In the genomic region with DNA sequence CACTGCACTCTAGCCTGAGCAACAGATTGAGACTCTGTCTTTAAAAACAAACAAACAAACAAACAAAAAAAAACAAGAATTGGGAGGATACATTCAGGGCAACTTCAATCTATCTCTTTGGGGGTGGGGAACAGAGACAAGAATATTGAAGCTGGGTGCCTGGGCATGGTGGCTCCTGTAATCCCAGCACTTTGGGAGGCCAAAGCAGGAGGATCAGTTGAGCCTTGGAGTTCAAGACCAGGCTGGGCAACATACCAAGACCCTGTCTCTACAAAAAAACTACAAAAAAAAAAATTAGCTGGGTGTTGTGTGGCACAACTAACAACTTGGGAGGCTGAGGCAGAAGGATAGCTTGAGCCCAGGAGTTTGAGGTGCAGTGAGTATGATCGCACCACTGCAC, we compare ENCODE assay signal across 8 cellular contexts. TPM values are rescaled to one million over a fixed set of nuclear protein-coding genes. Genes with fewer than 3 reads are reported as not detected.
DNase-seq lines count a peak whose midpoint lies in the region; ATAC-seq and TF ChIP-seq lines count a peak whose summit lies in the region.

No MANE protein-coding gene starts in this region.

- peak overlapping the region; percentile 97 for H3K27ac Mint-ChIP-seq in activated T-cell treated with anti-CD3 and anti-CD28 coated beads, Interleukin-2, amount 50 U/mL, for 72 hours
- peak overlapping the region; percentile 64 for H3K27ac Mint-ChIP-seq in activated naive CD8-positive, alpha-beta T cell treated with anti-CD3 and anti-CD28 coated beads, Interleukin-2, amount 10 ng/mL, durations not matched to agents 7 days and 5 days

- H3K4me3 Mint-ChIP-seq in activated T-cell treated with anti-CD3 and anti-CD28 coated beads, Interleukin-2, amount 50 U/mL, for 72 hours: peak overlapping the region; percentile 82 to 93
- H3K4me3 Mint-ChIP-seq in activated naive CD8-positive, alpha-beta T cell treated with anti-CD3 and anti-CD28 coated beads, Interleukin-2, amount 10 ng/mL, durations not matched to agents 7 days and 5 days: peak overlapping the region; percentile 85

- DNase-seq in activated T-cell treated with anti-CD3 and anti-CD28 coated beads, Interleukin-2, amount 50 U/mL, for 72 hours: no peak
- DNase-seq in activated T-cell treated with anti-CD3 and anti-CD28 coated beads, Interleukin-2, amount 50 U/mL, for 1 hour: no peak
- no peak for DNase-seq in activated naive CD8-positive, alpha-beta T cell treated with anti-CD3 and anti-CD28 coated beads, Interleukin-2, amount 10 ng/mL, durations not matched to agents 7 days and 5 days
- DNase-seq in tibial nerve (ENCODE audit: low spot score in 2 of 2): no peak
- no peak for DNase-seq in GM03348 (ENCODE audit: low spot score)

- H3K9me3 ChIP-seq in liver (ENCODE audit: control insufficient read depth in 4 of 4, low read length in 3 of 4): no peaks in the 10 kb centered on the region
- H3K9me3 ChIP-seq in tibial nerve: no peaks in the 10 kb centered on the region

- POLR2A ChIA-PET in activated naive CD8-positive, alpha-beta T cell treated with anti-CD3 and anti-CD28 coated beads, Interleukin-2, amount 10 ng/mL, durations not matched to agents 7 days and 5 days (lab: Charles Lee): interaction anchor here (1.3 to 4.6 kb wide), 4 partner anchors 9 to 45 kb away, joined by 4 to 49 read pairs (median 6); a partner anchor contains a TSS

- TF ChIP-seq CTCF in liver (IDR thresholded peaks at IDR 0.05; ENCODE audit: low read depth, low read length, missing input control) (no peak), tibial nerve (IDR thresholded peaks at IDR 0.05) (no peak)

- peaks cover 2 to 3% of the 10 kb centered on the region in 2 donors for H3K36me3 Mint-ChIP-seq in activated T-cell treated with anti-CD3 and anti-CD28 coated beads, Interleukin-2, amount 50 U/mL, for 72 hours (ENCODE audit: insufficient read depth in 2 of 2)
- peaks cover 10% of the 10 kb centered on the region for H3K36me3 Mint-ChIP-seq in activated naive CD8-positive, alpha-beta T cell treated with anti-CD3 and anti-CD28 coated beads, Interleukin-2, amount 10 ng/mL, durations not matched to agents 7 days and 5 days

- peaks cover 6 to 37% (median 28%) of the 10 kb centered on the region in 4 donors for H3K4me1 ChIP-seq in liver (ENCODE audit: control insufficient read depth in 4 of 4, insufficient read depth in 4 of 4, low read length in 3 of 4)
- peaks cover 0 to 70% (median 38%) of the 10 kb centered on the region in 4 donors for H3K4me1 ChIP-seq in tibial nerve

- no peak for TF ChIP-seq EP300 in tibial nerve (IDR thresholded peaks at IDR 0.05)

- H3K9ac ChIP-seq in liver (ENCODE audit: low read depth in 1 of 2, low read length in 2 of 2): no peak overlapping the region

- H3K4me3 ChIP-seq in liver (ENCODE audit: low read depth in 1 of 3, low read length in 3 of 3) (peak overlapping the region; percentile 88 to 95 (median 93)), tibial nerve (peak overlapping the region; percentile 64 to 88 (median 82))

- 67% methylated on average over 1 of the region's 1 CpG for WGBS in liver
- 74 to 78% methylated on average over 1 of the region's 1 CpG for WGBS in tibial nerve, 2 donors

- H3K4me1 Mint-ChIP-seq in activated T-cell treated with anti-CD3 and anti-CD28 coated beads, Interleukin-2, amount 50 U/mL, for 72 hours (ENCODE audit: low read depth): peaks cover 50% of the 10 kb centered on the region
- H3K4me1 Mint-ChIP-seq in activated naive CD8-positive, alpha-beta T cell treated with anti-CD3 and anti-CD28 coated beads, Interleukin-2, amount 10 ng/mL, durations not matched to agents 7 days and 5 days: peaks cover 32% of the 10 kb centered on the region

- H3K9me3 Mint-ChIP-seq in activated T-cell treated with anti-CD3 and anti-CD28 coated beads, Interleukin-2, amount 50 U/mL, for 72 hours: no peaks in the 10 kb centered on the region
- H3K9me3 Mint-ChIP-seq in activated naive CD8-positive, alpha-beta T cell treated with anti-CD3 and anti-CD28 coated beads, Interleukin-2, amount 10 ng/mL, durations not matched to agents 7 days and 5 days: no peaks in the 10 kb centered on the region

- H3K27ac ChIP-seq in liver (ENCODE audit: low read depth in 1 of 2, low read length in 2 of 2): no peak overlapping the region
- peak overlapping the region in 3 of 4 donors; percentile 85 to 90 (median 87) for H3K27ac ChIP-seq in tibial nerve

- ATAC-seq in activated T-cell treated with anti-CD3 and anti-CD28 coated beads, Interleukin-2, amount 50 U/mL, for 72 hours (replicated peaks in 1 of 2): no peak
- no peak for ATAC-seq in activated naive CD8-positive, alpha-beta T cell treated with anti-CD3 and anti-CD28 coated beads, Interleukin-2, amount 10 ng/mL, durations not matched to agents 7 days and 5 days (ENCODE audit: low read depth)
- ATAC-seq in GM19463 (IDR thresholded peaks at IDR 0.05; ENCODE audit: unreplicated experiment) (no peak), GM18868 (IDR thresholded peaks at IDR 0.05; ENCODE audit: unreplicated experiment) (no peak)

- TF ChIP-seq POLR2A in tibial nerve (IDR thresholded peaks at IDR 0.05): no peak

- H3K27me3 Mint-ChIP-seq in activated T-cell treated with anti-CD3 and anti-CD28 coated beads, Interleukin-2, amount 50 U/mL, for 72 hours (ENCODE audit: low read depth): no peaks in the 10 kb centered on the region
- no peaks in the 10 kb centered on the region for H3K27me3 Mint-ChIP-seq in activated naive CD8-positive, alpha-beta T cell treated with anti-CD3 and anti-CD28 coated beads, Interleukin-2, amount 10 ng/mL, durations not matched to agents 7 days and 5 days

- no peak for TF ChIP-seq RAD21 in liver (IDR thresholded peaks at IDR 0.05)

- H3K36me3 ChIP-seq in liver (ENCODE audit: control insufficient read depth in 4 of 4, insufficient read depth in 3 of 4, low read depth in 1 of 4, low read length in 3 of 4) (no peaks in the 10 kb centered on the region), tibial nerve (no peaks in the 10 kb centered on the region)

- H3K27me3 ChIP-seq in liver (ENCODE audit: control insufficient read depth in 4 of 4, insufficient read depth in 4 of 4, low read length in 3 of 4) (no peaks in the 10 kb centered on the region), tibial nerve (no peaks in the 10 kb centered on the region)

TF ChIP-seq in liver, 16 proteins besides CTCF, POLR2A, EP300 and RAD21 (continues in another document):
- no peak for TF ChIP-seq HNF4G (IDR thresholded peaks at IDR 0.05)
- TF ChIP-seq FOXA2 (IDR thresholded peaks at IDR 0.05): no peak
- TF ChIP-seq, protein P1, sequence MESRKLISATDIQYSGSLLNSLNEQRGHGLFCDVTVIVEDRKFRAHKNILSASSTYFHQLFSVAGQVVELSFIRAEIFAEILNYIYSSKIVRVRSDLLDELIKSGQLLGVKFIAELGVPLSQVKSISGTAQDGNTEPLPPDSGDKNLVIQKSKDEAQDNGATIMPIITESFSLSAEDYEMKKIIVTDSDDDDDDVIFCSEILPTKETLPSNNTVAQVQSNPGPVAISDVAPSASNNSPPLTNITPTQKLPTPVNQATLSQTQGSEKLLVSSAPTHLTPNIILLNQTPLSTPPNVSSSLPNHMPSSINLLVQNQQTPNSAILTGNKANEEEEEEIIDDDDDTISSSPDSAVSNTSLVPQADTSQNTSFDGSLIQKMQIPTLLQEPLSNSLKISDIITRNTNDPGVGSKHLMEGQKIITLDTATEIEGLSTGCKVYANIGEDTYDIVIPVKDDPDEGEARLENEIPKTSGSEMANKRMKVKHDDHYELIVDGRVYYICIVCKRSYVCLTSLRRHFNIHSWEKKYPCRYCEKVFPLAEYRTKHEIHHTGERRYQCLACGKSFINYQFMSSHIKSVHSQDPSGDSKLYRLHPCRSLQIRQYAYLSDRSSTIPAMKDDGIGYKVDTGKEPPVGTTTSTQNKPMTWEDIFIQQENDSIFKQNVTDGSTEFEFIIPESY (IDR thresholded peaks at IDR 0.05): no peak
- no peak for TF ChIP-seq HNF4A (conservative IDR thresholded peaks at IDR 0.05)
- TF ChIP-seq NR2F2 (IDR thresholded peaks at IDR 0.05): no peak
- no peak for TF ChIP-seq JUND (IDR thresholded peaks at IDR 0.05)
- TF ChIP-seq RXRA (IDR thresholded peaks at IDR 0.05): no peak
- TF ChIP-seq, protein P2, sequence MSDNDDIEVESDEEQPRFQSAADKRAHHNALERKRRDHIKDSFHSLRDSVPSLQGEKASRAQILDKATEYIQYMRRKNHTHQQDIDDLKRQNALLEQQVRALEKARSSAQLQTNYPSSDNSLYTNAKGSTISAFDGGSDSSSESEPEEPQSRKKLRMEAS (IDR thresholded peaks at IDR 0.05): no peak
- TF ChIP-seq, protein P3, sequence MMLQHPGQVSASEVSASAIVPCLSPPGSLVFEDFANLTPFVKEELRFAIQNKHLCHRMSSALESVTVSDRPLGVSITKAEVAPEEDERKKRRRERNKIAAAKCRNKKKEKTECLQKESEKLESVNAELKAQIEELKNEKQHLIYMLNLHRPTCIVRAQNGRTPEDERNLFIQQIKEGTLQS (IDR thresholded peaks at IDR 0.05): no peak
- TF ChIP-seq YY1 (IDR thresholded peaks at IDR 0.05): no peak
- no peak for TF ChIP-seq TAF1 (conservative IDR thresholded peaks at IDR 0.05)
- TF ChIP-seq FOXA1 (IDR thresholded peaks at IDR 0.05): no peak
- TF ChIP-seq EGR1 (IDR thresholded peaks at IDR 0.05; ENCODE audit: low read depth in 2 of 2): no peak
- TF ChIP-seq SP1 (IDR thresholded peaks at IDR 0.05): no peak
- no peak for TF ChIP-seq GABPA (IDR thresholded peaks at IDR 0.05 in 1 of 2, conservative IDR thresholded peaks at IDR 0.05 in 1 of 2)

RNA-seq across cellular contexts. Expression of a gene that starts 1.2 kb away (rescaled TPM):
- 10 to 100 TPM; 28.2 to 40.3 TPM for total RNA-seq in activated T-cell treated with anti-CD3 and anti-CD28 coated beads, Interleukin-2, amount 50 U/mL, for 72 hours
- 10 to 100 TPM; 44.0 to 45.8 TPM for total RNA-seq in activated naive CD8-positive, alpha-beta T cell treated with anti-CD3 and anti-CD28 coated beads, Interleukin-2, amount 10 ng/mL, durations not matched to agents 7 days and 5 days
- 10 to 100 TPM; 31.0 to 46.9 TPM for total RNA-seq in liver
- 10 to 100 TPM; 12.2 to 17.3 TPM for polyA plus RNA-seq in liver
- total RNA-seq in tibial nerve: 10 to 100 TPM; 53.5 to 85.5 (median 68.6) TPM

RNA-seq across cellular contexts. Expression of a gene that starts 16.4 kb away (rescaled TPM):
- total RNA-seq in activated T-cell treated with anti-CD3 and anti-CD28 coated beads, Interleukin-2, amount 50 U/mL, for 72 hours: 100 to 1,000 TPM; 232 to 268 TPM
- 100 to 1,000 TPM; 218 to 231 TPM for total RNA-seq in activated naive CD8-positive, alpha-beta T cell treated with anti-CD3 and anti-CD28 coated beads, Interleukin-2, amount 10 ng/mL, durations not matched to agents 7 days and 5 days
- total RNA-seq in liver (10 to 100 TPM; 17.2 to 71.5 TPM), tibial nerve (10 to 100 TPM; 27.2 to 45.6 (median 32.2) TPM)
- polyA plus RNA-seq in liver: 1 to 10 TPM; 5.1 to 5.9 TPM

Comparison
In these comparisons a context has a peak if more than half of its experiments do, and no peak if none do; other contexts are left out.
1. H3K27ac ChIP-seq: peak in tibial nerve (3 of 4); none in liver (0 of 2).